ENCODE assay signal across 20 cellular contexts in the genomic region with DNA sequence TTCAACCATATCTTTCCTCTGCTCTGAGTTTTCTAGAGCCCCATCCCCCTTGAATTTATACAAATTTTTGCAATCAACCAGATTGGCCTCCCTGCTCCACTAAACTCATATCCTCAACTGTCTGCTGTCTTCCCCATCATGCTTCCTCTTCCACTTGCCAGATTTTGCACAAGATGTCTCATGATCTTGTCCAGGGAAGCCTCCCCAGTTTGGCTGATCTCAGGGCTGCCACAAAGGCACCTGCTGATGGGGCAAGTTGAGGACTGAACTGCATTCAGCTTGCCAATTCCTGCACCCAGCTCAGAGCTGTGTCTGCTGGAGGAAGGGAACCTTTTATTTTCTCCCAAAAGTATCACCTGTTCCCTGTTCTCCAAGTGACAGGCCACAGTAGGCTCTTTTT. TPM values are rescaled to one million over a fixed set of nuclear protein-coding genes. Genes with fewer than 3 reads are reported as not detected.
"Had no signal": no experiment of that assay in that cellular context is flagged by ENCODE, and none has a peak within 500 bp of the region (broad histone marks: within the 10 kb centered on the region; RNA-seq: fewer than 3 reads in every experiment).

No MANE protein-coding gene starts in this region.

- H3K27ac ChIP-seq: body of pancreas, sigmoid colon, thyroid gland had no signal

- DNase-seq: activated CD4-positive, alpha-beta T cell treated with anti-CD3 and anti-CD28 coated beads for 36 hours; activated CD4-positive, alpha-beta T cell treated with anti-CD3 and anti-CD28 coated beads, Interleukin-2, amount 50 U/mL, for 48 hours; activated gamma-delta T cell treated with Interleukin-2 at 50 U/mL for 16 hours; activated naive CD8-positive, alpha-beta T cell treated with anti-CD3 and anti-CD28 coated beads for 36 hours; amniotic stem cell; body of pancreas; caudate nucleus; erythroblast; foreskin melanocyte; glutamatergic neuron; hippocampal formation; midbrain; sigmoid colon; stimulated activated naive B cell treated with anti-CD40 and anti-IgM and Interleukin-4, amounts not matched to agents 10 μg/mL and 1 μg/mL and 100 μg/mL, for 72 hours had no signal

- H3K9me3 ChIP-seq: body of pancreas, sigmoid colon, thyroid gland had no signal

- H3K4me1 ChIP-seq: body of pancreas, sigmoid colon had no signal

- FAIRE-seq: colon, endometrium, islet of Langerhans had no signal

- H3K4me3 ChIP-seq: body of pancreas, lung, sigmoid colon, thyroid gland had no signal

- H3K36me3 ChIP-seq: sigmoid colon, thyroid gland had no signal

- ATAC-seq: activated CD4-positive, alpha-beta T cell treated with anti-CD3 and anti-CD28 coated beads for 36 hours; body of pancreas; stimulated activated naive B cell treated with anti-CD40 and anti-IgM and Interleukin-4, amounts not matched to agents 10 μg/mL and 1 μg/mL and 100 μg/mL, for 72 hours had no signal

RNA-seq across cellular contexts. Expression of a gene that starts 3.8 kb away (rescaled TPM):
- total RNA-seq: body of pancreas; lung; T-helper 2 cell treated with Interferon-gamma antibody and Interleukin-4, amounts not matched to agents 100 ng/mL and 5 ng/mL, for 36 hours; thyroid gland had no signal
- polyA plus RNA-seq: lung had no signal

RNA-seq across cellular contexts. Expression of a gene that starts 7.5 kb away (rescaled TPM):
- total RNA-seq: activated naive CD8-positive, alpha-beta T cell treated with anti-CD3 and anti-CD28 coated beads for 36 hours; body of pancreas; T-helper 2 cell treated with Interferon-gamma antibody and Interleukin-4, amounts not matched to agents 100 ng/mL and 5 ng/mL, for 36 hours had no signal

RNA-seq across cellular contexts. Expression of a gene that starts 38.1 kb away (rescaled TPM):
- total RNA-seq: activated CD4-positive, alpha-beta T cell treated with anti-CD3 and anti-CD28 coated beads for 36 hours; activated naive CD8-positive, alpha-beta T cell treated with anti-CD3 and anti-CD28 coated beads for 36 hours; T-helper 2 cell treated with Interferon-gamma antibody and Interleukin-4, amounts not matched to agents 100 ng/mL and 5 ng/mL, for 36 hours had no signal
